Comparison of ENCODE assay signal across 22 cellular contexts in genomic region chr13:88544836-88545235, GRCh38.
DNase-seq lines count a peak whose midpoint lies in the region; ATAC-seq, FAIRE-seq and TF ChIP-seq lines count a peak whose summit lies in the region.
"Had no signal": no experiment of that assay in that cellular context is flagged by ENCODE, and none has a peak within 500 bp of the region (broad histone marks: within the 10 kb centered on the region; RNA-seq: fewer than 3 reads in every experiment).

No MANE protein-coding gene starts in this region.

- TF ChIP-seq CTCF in bronchial epithelial cell (IDR thresholded peaks at IDR 0.05; ENCODE audit: insufficient read depth, low read length, severe bottlenecking) (no peak), retinal pigment epithelial cell (conservative IDR thresholded peaks at IDR 0.05; ENCODE audit: low read depth, low read length) (no peak)

- ATAC-seq in GM18861 (IDR thresholded peaks at IDR 0.05; ENCODE audit: unreplicated experiment) = no peak
- ATAC-seq: A549; CD8-positive, alpha-beta T cell; HCT116; T-cell had no signal

- peak; percentile 9 for DNase-seq in HCEC 1CT
- DNase-seq in NCI-H226 = peak; percentile 15
- DNase-seq in bronchial epithelial cell (ENCODE audit: low read depth) = peak; percentile 80
- peak; percentile 2 for DNase-seq in retinal pigment epithelial cell (ENCODE audit: low read depth)
- no peak for DNase-seq in stimulated activated CD4-positive, alpha-beta T cell treated with anti-CD3 and anti-CD28 coated beads, Interleukin-12 subunit alpha, Interleukin-12 subunit beta, amount 100 ng/mL, for 4 hours
- no peak for DNase-seq in activated CD4-positive, alpha-beta T cell treated with anti-CD3 and anti-CD28 coated beads, Interleukin-2, amount 10 ng/mL, durations not matched to agents 24 days and 14 days
- DNase-seq: Caco-2; CD8-positive, alpha-beta T cell; DMS79 treated with DMSO at 0.1 percent for 48 hours; GOT3; MG63; NCI-H1105 treated with DMSO at 0.1 percent for 48 hours; NCI-H2029; NCI-H446 treated with DMSO at 0.1 percent for 48 hours; NCI-H526; SHP77; T-cell had no signal

- no peaks in the 10 kb centered on the region for H3K4me1 Mint-ChIP-seq in activated CD4-positive, alpha-beta T cell treated with anti-CD3 and anti-CD28 coated beads, Interleukin-2, amount 10 ng/mL, durations not matched to agents 24 days and 14 days
- H3K4me1 Mint-ChIP-seq: B cell, T-cell had no signal

- peaks cover 8% of the 10 kb centered on the region for H3K9me3 Mint-ChIP-seq in activated CD4-positive, alpha-beta T cell treated with anti-CD3 and anti-CD28 coated beads, Interleukin-2, amount 10 ng/mL, durations not matched to agents 24 days and 14 days

- H3K4me3 ChIP-seq in bronchial epithelial cell (ENCODE audit: low read depth, low read length) (no peak overlapping the region), retinal pigment epithelial cell (ENCODE audit: low read length) (no peak overlapping the region)
- H3K4me3 ChIP-seq: A549, MG63 had no signal

- FAIRE-seq in bronchial epithelial cell (lab: Jason Lieb, UNC) = no peak
- FAIRE-seq: A549, GM12892 had no signal

- H3K36me3 ChIP-seq in bronchial epithelial cell (ENCODE audit: control insufficient read depth, insufficient read depth, low read length) = no peaks in the 10 kb centered on the region
- H3K36me3 ChIP-seq: MG63 had no signal

- H3K27ac Mint-ChIP-seq in activated CD4-positive, alpha-beta T cell treated with anti-CD3 and anti-CD28 coated beads, Interleukin-2, amount 10 ng/mL, durations not matched to agents 24 days and 14 days = no peak overlapping the region
- H3K27ac Mint-ChIP-seq: B cell; CD8-positive, alpha-beta T cell; T-cell had no signal

- H3K36me3 Mint-ChIP-seq in activated CD4-positive, alpha-beta T cell treated with anti-CD3 and anti-CD28 coated beads, Interleukin-2, amount 10 ng/mL, durations not matched to agents 24 days and 14 days (ENCODE audit: low read depth) = no peaks in the 10 kb centered on the region
- H3K36me3 Mint-ChIP-seq: CD8-positive, alpha-beta T cell; T-cell had no signal

- no peaks in the 10 kb centered on the region for H3K27me3 Mint-ChIP-seq in activated CD4-positive, alpha-beta T cell treated with anti-CD3 and anti-CD28 coated beads, Interleukin-2, amount 10 ng/mL, durations not matched to agents 24 days and 14 days
- H3K27me3 Mint-ChIP-seq: B cell, T-cell had no signal

- intact Hi-C loops in activated CD4-positive, alpha-beta T cell treated with anti-CD3 and anti-CD28 coated beads, Interleukin-2, amount 10 ng/mL, durations not matched to agents 24 days and 14 days (cut with micrococcal nuclease) = no loop called here

- H3K27me3 ChIP-seq in bronchial epithelial cell (ENCODE audit: control insufficient read depth, insufficient read depth, low read length) = no peaks in the 10 kb centered on the region
- H3K27me3 ChIP-seq: MG63 had no signal

- H3K4me3 Mint-ChIP-seq in activated CD4-positive, alpha-beta T cell treated with anti-CD3 and anti-CD28 coated beads, Interleukin-2, amount 10 ng/mL, durations not matched to agents 24 days and 14 days = no peak overlapping the region
- H3K4me3 Mint-ChIP-seq: B cell; CD8-positive, alpha-beta T cell; T-cell had no signal

Comparison
In these comparisons a context has a peak if more than half of its experiments do, and no peak if none do; other contexts are left out.
1. DNase-seq: peak in HCEC 1CT (single experiment), NCI-H226 (single experiment), bronchial epithelial cell (single experiment) and retinal pigment epithelial cell (single experiment); none in stimulated activated CD4-positive, alpha-beta T cell treated with anti-CD3 and anti-CD28 coated beads, Interleukin-12 subunit alpha, Interleukin-12 subunit beta, amount 100 ng/mL, for 4 hours (single experiment) and activated CD4-positive, alpha-beta T cell treated with anti-CD3 and anti-CD28 coated beads, Interleukin-2, amount 10 ng/mL, durations not matched to agents 24 days and 14 days (single experiment).